18 cellular contexts compared by ENCODE assay signal in genomic region chr1:107530543-107530942, GRCh38.
DNase-seq lines count a peak whose midpoint lies in the region; ATAC-seq and TF ChIP-seq lines count a peak whose summit lies in the region.
"Had no signal": no experiment of that assay in that cellular context is flagged by ENCODE, and none has a peak within 500 bp of the region (broad histone marks: within the 10 kb centered on the region; RNA-seq: fewer than 3 reads in every experiment).

No MANE protein-coding gene starts in this region.

- H3K27me3 ChIP-seq in neural progenitor cell = no peaks in the 10 kb centered on the region
- H3K27me3 ChIP-seq: neutrophil, Peyer's patch had no signal

- H3K27ac ChIP-seq in VCaP (peak overlapping the region; percentile 69), neural progenitor cell (no peak overlapping the region)
- H3K27ac ChIP-seq: HL-60, neutrophil, Peyer's patch had no signal

- no peaks in the 10 kb centered on the region for H3K4me1 ChIP-seq in neural progenitor cell

- H3F3A ChIP-seq in neural progenitor cell (ENCODE audit: low read depth) = no peaks in the 10 kb centered on the region

- no peak overlapping the region for H3K4me3 Mint-ChIP-seq in neural progenitor cell
- H3K4me3 Mint-ChIP-seq: activated CD4-positive, alpha-beta T cell treated with anti-CD3 and anti-CD28 coated beads, Interleukin-2, amount 10 ng/mL, durations not matched to agents 7 days and 5 days had no signal

- H3K4me3 ChIP-seq in foreskin fibroblast (ENCODE audit: low read depth in 1 of 2, low read length in 2 of 2) (no peak overlapping the region), neural progenitor cell (no peak overlapping the region)
- H3K4me3 ChIP-seq: K562, Peyer's patch had no signal

- peak; percentile 57 for DNase-seq in AG08395 (ENCODE audit: low spot score)
- peak; percentile 20 to 29 for DNase-seq in foreskin fibroblast
- no peak for DNase-seq in omental fat pad (ENCODE audit: low spot score)
- DNase-seq in NCI-H1694 treated with DMSO at 0.1 percent for 48 hours (lab: John Stamatoyannopoulos, UW) = no peak
- DNase-seq in neural progenitor cell (ENCODE audit: low spot score) = no peak
- DNase-seq: activated CD4-positive, alpha-beta T cell treated with anti-CD3 and anti-CD28 coated beads, Interleukin-2, amount 10 ng/mL, durations not matched to agents 7 days and 5 days; activated gamma-delta T cell treated with Interleukin-2 at 50 U/mL for 16 hours; EL; NCI-H2171; NCI-H82; Peyer's patch; stimulated activated naive CD4-positive, alpha-beta T cell had no signal

- no peaks in the 10 kb centered on the region for H3K36me3 Mint-ChIP-seq in neural progenitor cell

- H2AFZ ChIP-seq in neural progenitor cell (replicated peaks) = no peak overlapping the region

- H3K27me3 Mint-ChIP-seq in neural progenitor cell (ENCODE audit: insufficient read depth, low read depth) = peaks cover 4% of the 10 kb centered on the region
- H3K27me3 Mint-ChIP-seq: activated CD4-positive, alpha-beta T cell treated with anti-CD3 and anti-CD28 coated beads, Interleukin-2, amount 10 ng/mL, durations not matched to agents 7 days and 5 days had no signal

- no peaks in the 10 kb centered on the region for H3K9me3 ChIP-seq in neural progenitor cell (ENCODE audit: low read depth)
- H3K9me3 ChIP-seq: neutrophil, Peyer's patch had no signal

- H3K9ac ChIP-seq in neural progenitor cell = no peak overlapping the region

- H3K4me1 Mint-ChIP-seq in neural progenitor cell = peaks cover 5% of the 10 kb centered on the region
- H3K4me1 Mint-ChIP-seq: activated CD4-positive, alpha-beta T cell treated with anti-CD3 and anti-CD28 coated beads, Interleukin-2, amount 10 ng/mL, durations not matched to agents 7 days and 5 days had no signal

- ATAC-seq in GM19351 (IDR thresholded peaks at IDR 0.05; ENCODE audit: unreplicated experiment) (no peak), omental fat pad (ENCODE audit: low FRiP score) (no peak)

- H4K20me1 ChIP-seq in neural progenitor cell (ENCODE audit: low read depth) = no peaks in the 10 kb centered on the region

- H3K9me3 Mint-ChIP-seq in neural progenitor cell = no peaks in the 10 kb centered on the region
- H3K9me3 Mint-ChIP-seq: activated CD4-positive, alpha-beta T cell treated with anti-CD3 and anti-CD28 coated beads, Interleukin-2, amount 10 ng/mL, durations not matched to agents 7 days and 5 days had no signal

- TF ChIP-seq RAD21 in Ishikawa (IDR thresholded peaks at IDR 0.05; ENCODE audit: low read depth) = no peak

- H3K4me2 ChIP-seq in neural progenitor cell = no peak overlapping the region

- no peaks in the 10 kb centered on the region for H3K36me3 ChIP-seq in neural progenitor cell
- H3K36me3 ChIP-seq: neutrophil, Peyer's patch had no signal

- peak; percentile 50; the same call in 1 of the 2 replicates for TF ChIP-seq EP300 in Ishikawa (IDR thresholded peaks at IDR 0.05; ENCODE audit: borderline replicate concordance)

- H3K27ac Mint-ChIP-seq in neural progenitor cell = no peak overlapping the region

- no peak for TF ChIP-seq CTCF in VCaP (conservative IDR thresholded peaks at IDR 0.05)
- TF ChIP-seq CTCF in foreskin fibroblast (IDR thresholded peaks at IDR 0.05; ENCODE audit: low read depth, low read length) = no peak
- no peak for TF ChIP-seq CTCF in omental fat pad (IDR thresholded peaks at IDR 0.05)
- TF ChIP-seq CTCF in neural progenitor cell (IDR thresholded peaks at IDR 0.05) = no peak

- no peaks in the 10 kb centered on the region for H3K79me2 ChIP-seq in neural progenitor cell (ENCODE audit: low read depth)

TF ChIP-seq in Ishikawa, 13 proteins besides CTCF, POLR2A, EP300 and RAD21:
- TF ChIP-seq NFIC (IDR thresholded peaks at IDR 0.05) (peak; percentile 54), YY1 (IDR thresholded peaks at IDR 0.05; ENCODE audit: low read depth) (no peak), TCF12 (IDR thresholded peaks at IDR 0.05; ENCODE audit: low read depth) (0 out of 2 replicates have a peak, but pooled peaks have one; percentile 26), EGR1 (IDR thresholded peaks at IDR 0.05) (no peak), TAF1 (IDR thresholded peaks at IDR 0.05; ENCODE audit: low read depth) (no peak), TEAD4 (IDR thresholded peaks at IDR 0.05) (peak; percentile 74), CREB1 (IDR thresholded peaks at IDR 0.05; ENCODE audit: low read depth) (no peak)
TF ChIP-seq in Ishikawa: peak in this region for 3.

Comparison
In these comparisons a context has a peak if more than half of its experiments do, and no peak if none do; other contexts are left out.
1. DNase-seq: peak in AG08395 (single experiment) and foreskin fibroblast (2 of 2); none in omental fat pad (single experiment), NCI-H1694 treated with DMSO at 0.1 percent for 48 hours (single experiment) and neural progenitor cell (single experiment).